Comparison of ENCODE assay signal across 22 cellular contexts in genomic region chr6:150443621-150444020, GRCh38.
"Had no signal": no experiment of that assay in that cellular context is flagged by ENCODE, and none has a peak within 500 bp of the region (broad histone marks: within the 10 kb centered on the region; RNA-seq: fewer than 3 reads in every experiment).

No MANE protein-coding gene starts in this region.

- H3K4me2 ChIP-seq: KMS-11 had no signal

- H3K4me3 Mint-ChIP-seq: activated B cell treated with CpG ODN at 0.5 μM for 24 hours; activated CD4-positive, alpha-beta T cell treated with anti-CD3 and anti-CD28 coated beads, Interleukin-2, amount 10 ng/mL, durations not matched to agents 24 days and 14 days; activated CD8-positive, alpha-beta memory T cell treated with anti-CD3 and anti-CD28 coated beads, Interleukin-2, amount 10 ng/mL, durations not matched to agents 7 days and 5 days; activated naive CD4-positive, alpha-beta T cell treated with anti-CD3 and anti-CD28 coated beads, Interleukin-2, amount 50 U/mL, for 24 hours; activated T-cell treated with anti-CD3 and anti-CD28 coated beads, Interleukin-2, amount 50 U/mL, for 24 hours; activated T-helper 1 cell treated with anti-CD3 and anti-CD28 coated beads, Interleukin-12 subunit alpha, Interleukin-12 subunit beta, Interleukin-2, Interleukin-4 antibody, amounts not matched to agents 30 ng/mL and 10 ng/mL and 1 ng/mL, durations not matched to agents 14 hours and 24 hours and 36 hours; T-helper 1 cell treated with Interleukin-12 subunit alpha and Interleukin-12 subunit beta and Interleukin-4 antibody, amounts not matched to agents 30 μg/mL and 1 μg/mL, for 36 hours had no signal

- DNase-seq: activated B cell treated with CpG ODN at 0.5 μM for 24 hours; activated CD4-positive, alpha-beta T cell treated with anti-CD3 and anti-CD28 coated beads for 1 hour; activated CD4-positive, alpha-beta T cell treated with anti-CD3 and anti-CD28 coated beads, Interleukin-2, amount 10 ng/mL, durations not matched to agents 24 days and 14 days; activated CD4-positive, alpha-beta T cell treated with anti-CD3 and anti-CD28 coated beads, Interleukin-2, amount 50 U/mL, for 48 hours; activated CD8-positive, alpha-beta memory T cell treated with anti-CD3 and anti-CD28 coated beads, Interleukin-2, amount 10 ng/mL, durations not matched to agents 7 days and 5 days; activated effector memory CD4-positive, alpha-beta T cell treated with Interleukin-2 at 50 U/mL for 16 hours; activated naive CD4-positive, alpha-beta T cell; activated T-cell treated with anti-CD3 and anti-CD28 coated beads, Interleukin-2, amount 50 U/mL, for 24 hours; aorta; central memory CD4-positive, alpha-beta T cell; NCI-H1092; NCI-H1417 treated with DMSO at 0.1 percent for 48 hours; NCI-H1694; NCI-H2029 treated with DMSO at 0.1 percent for 48 hours; NCI-H510A treated with DMSO at 0.1 percent for 48 hours; SHP77; T-helper 9 cell had no signal

- H3K36me3 ChIP-seq: SJSA1 had no signal

- H3K4me3 ChIP-seq: SJSA1 had no signal

- ATAC-seq: activated CD8-positive, alpha-beta memory T cell treated with anti-CD3 and anti-CD28 coated beads, Interleukin-2, amount 10 ng/mL, durations not matched to agents 7 days and 5 days had no signal

- H3K27me3 Mint-ChIP-seq: activated naive CD4-positive, alpha-beta T cell treated with anti-CD3 and anti-CD28 coated beads, Interleukin-2, amount 50 U/mL, for 24 hours had no signal

- H3K9me3 Mint-ChIP-seq: activated B cell treated with CpG ODN at 0.5 μM for 24 hours; activated naive CD4-positive, alpha-beta T cell treated with anti-CD3 and anti-CD28 coated beads, Interleukin-2, amount 50 U/mL, for 24 hours; activated T-cell treated with anti-CD3 and anti-CD28 coated beads, Interleukin-2, amount 50 U/mL, for 24 hours; activated T-helper 1 cell treated with anti-CD3 and anti-CD28 coated beads, Interleukin-12 subunit alpha, Interleukin-12 subunit beta, Interleukin-2, Interleukin-4 antibody, amounts not matched to agents 30 ng/mL and 10 ng/mL and 1 ng/mL, durations not matched to agents 14 hours and 24 hours and 36 hours had no signal

- H3K4me1 Mint-ChIP-seq: activated B cell treated with CpG ODN at 0.5 μM for 24 hours; activated CD4-positive, alpha-beta T cell treated with anti-CD3 and anti-CD28 coated beads, Interleukin-2, amount 10 ng/mL, durations not matched to agents 24 days and 14 days; activated CD8-positive, alpha-beta memory T cell treated with anti-CD3 and anti-CD28 coated beads, Interleukin-2, amount 10 ng/mL, durations not matched to agents 7 days and 5 days; activated naive CD4-positive, alpha-beta T cell treated with anti-CD3 and anti-CD28 coated beads, Interleukin-2, amount 50 U/mL, for 24 hours had no signal

- H3K27me3 ChIP-seq: SJSA1 had no signal

- H3K27ac ChIP-seq: KMS-11, SJSA1 had no signal

- H3K4me1 ChIP-seq: SJSA1 had no signal

- H3K27ac Mint-ChIP-seq: activated B cell treated with CpG ODN at 0.5 μM for 24 hours; activated CD4-positive, alpha-beta T cell treated with anti-CD3 and anti-CD28 coated beads, Interleukin-2, amount 10 ng/mL, durations not matched to agents 24 days and 14 days; activated CD8-positive, alpha-beta memory T cell treated with anti-CD3 and anti-CD28 coated beads, Interleukin-2, amount 10 ng/mL, durations not matched to agents 7 days and 5 days; activated naive CD4-positive, alpha-beta T cell treated with anti-CD3 and anti-CD28 coated beads, Interleukin-2, amount 50 U/mL, for 24 hours; activated T-cell treated with anti-CD3 and anti-CD28 coated beads, Interleukin-2, amount 50 U/mL, for 24 hours; activated T-helper 1 cell treated with anti-CD3 and anti-CD28 coated beads, Interleukin-12 subunit alpha, Interleukin-12 subunit beta, Interleukin-2, Interleukin-4 antibody, amounts not matched to agents 30 ng/mL and 10 ng/mL and 1 ng/mL, durations not matched to agents 14 hours and 24 hours and 36 hours; T-helper 1 cell treated with Interleukin-12 subunit alpha and Interleukin-12 subunit beta and Interleukin-4 antibody, amounts not matched to agents 30 μg/mL and 1 μg/mL, for 36 hours had no signal

- H3K9ac ChIP-seq: KMS-11 had no signal

- H3K9me3 ChIP-seq: SJSA1 had no signal

- H3K36me3 Mint-ChIP-seq: activated CD8-positive, alpha-beta memory T cell treated with anti-CD3 and anti-CD28 coated beads, Interleukin-2, amount 10 ng/mL, durations not matched to agents 7 days and 5 days; activated naive CD4-positive, alpha-beta T cell treated with anti-CD3 and anti-CD28 coated beads, Interleukin-2, amount 50 U/mL, for 24 hours had no signal
